Comparison of ENCODE assay signal across 8 cellular contexts in genomic region chr11:1458340-1459218, GRCh38.
A peak's percentile ranks its signal among the peaks of the same experiment; 100 is the strongest.
DNase-seq lines count a peak whose midpoint lies in the region; ATAC-seq, FAIRE-seq and TF ChIP-seq lines count a peak whose summit lies in the region.

No MANE protein-coding gene starts in this region.

- no peak for ATAC-seq in HG03280 (IDR thresholded peaks at IDR 0.05; ENCODE audit: unreplicated experiment)

- peak; percentile 4 for DNase-seq in OCI-M1 (lab: John Stamatoyannopoulos, UW)
- peak; percentile 20 for DNase-seq in fibroblast of the conjunctiva (ENCODE audit: low read depth)
- DNase-seq in retinal pigment epithelial cell (ENCODE audit: low read depth): peak; percentile 6
- DNase-seq in GM19238 (ENCODE audit: insufficient read length, low spot score): no peak
- no peak for DNase-seq in HTR-8/SVneo (ENCODE audit: insufficient read length, low spot score)
- no peak for DNase-seq in T-helper 2 cell

- FAIRE-seq in HTR-8/SVneo (lab: Jason Lieb, UNC): no peak

- 0 out of 2 replicates have a peak, but pooled peaks have one; percentile 12 for TF ChIP-seq CTCF in GM12875 (IDR thresholded peaks at IDR 0.05; ENCODE audit: borderline replicate concordance, insufficient read depth, low read depth, low read length)
- TF ChIP-seq CTCF in retinal pigment epithelial cell (conservative IDR thresholded peaks at IDR 0.05; ENCODE audit: low read depth, low read length): peak; percentile 42

- H3K4me3 ChIP-seq in GM12875 (ENCODE audit: low read depth, low read length) (no peak overlapping the region), retinal pigment epithelial cell (ENCODE audit: low read length) (no peak overlapping the region)

Comparison
In these comparisons a context has a peak if more than half of its experiments do, and no peak if none do; other contexts are left out.
1. DNase-seq: peak in OCI-M1 (single experiment), fibroblast of the conjunctiva (single experiment) and retinal pigment epithelial cell (single experiment); none in GM19238 (single experiment), HTR-8/SVneo (single experiment) and T-helper 2 cell (0 of 5).